12 cellular contexts compared by ENCODE assay signal in genomic region chr16:19810817-19811731, GRCh38.
DNase-seq lines count a peak whose midpoint lies in the region; ATAC-seq, FAIRE-seq and TF ChIP-seq lines count a peak whose summit lies in the region.
"Had no signal": no experiment of that assay in that cellular context is flagged by ENCODE, and none has a peak within 500 bp of the region (broad histone marks: within the 10 kb centered on the region; RNA-seq: fewer than 3 reads in every experiment).

No MANE protein-coding gene starts in this region.

- in situ Hi-C loops in mammary epithelial cell (cut with MboI; ENCODE audit: low sequenced_read_pairs in 2 of 2) = no loop called here

- peak; percentile 73 for FAIRE-seq in HTR-8/SVneo (lab: Jason Lieb, UNC)
- FAIRE-seq: TTC549 had no signal

- no peaks in the 10 kb centered on the region for H3K79me2 ChIP-seq in mammary epithelial cell (ENCODE audit: insufficient read depth, low read length)

- CTCF ChIA-PET in mammary epithelial cell (lab: Charles Lee; ENCODE audit: low non-redundant PET) = no interaction called here

- H3K4me1 ChIP-seq in mammary epithelial cell (ENCODE audit: insufficient read depth, low read length) = no peaks in the 10 kb centered on the region
- peaks cover 6 to 23% (median 16%) of the 10 kb centered on the region in 4 donors for H3K4me1 ChIP-seq in liver (ENCODE audit: control insufficient read depth in 4 of 4, insufficient read depth in 4 of 4, low read length in 3 of 4)

- no peak for TF ChIP-seq CTCF in mammary epithelial cell (conservative IDR thresholded peaks at IDR 0.05 in 1 of 2, IDR thresholded peaks at IDR 0.05 in 1 of 2; ENCODE audit: extremely low read depth in 1 of 2, insufficient read depth in 1 of 2, low read depth in 1 of 2, low read length in 2 of 2)
- TF ChIP-seq CTCF in liver (IDR thresholded peaks at IDR 0.05; ENCODE audit: low read depth, low read length, missing input control) = no peak

- H3K9ac ChIP-seq in mammary epithelial cell (ENCODE audit: insufficient read depth, low read length) (no peak overlapping the region), liver (ENCODE audit: low read depth in 1 of 2, low read length in 2 of 2) (no peak overlapping the region)
- H3K9ac ChIP-seq: BLaER1 treated with 17β-estradiol and CSF1 and Interleukin-3, amounts not matched to agents 10 nM and 100 nM had no signal

- H3K27me3 ChIP-seq in mammary epithelial cell (ENCODE audit: insufficient read depth, low read length) (no peaks in the 10 kb centered on the region), liver (ENCODE audit: control insufficient read depth in 4 of 4, insufficient read depth in 4 of 4, low read length in 3 of 4) (no peaks in the 10 kb centered on the region)
- H3K27me3 ChIP-seq: BLaER1 treated with 17β-estradiol and CSF1 and Interleukin-3, amounts not matched to agents 10 nM and 100 nM had no signal

- peak; percentile 97 for DNase-seq in A172 (ENCODE audit: low spot score)
- peak; percentile 55 for DNase-seq in HTR-8/SVneo (ENCODE audit: insufficient read length, low spot score)
- peak; percentile 73 for DNase-seq in mammary epithelial cell
- DNase-seq in SK-N-DZ (ENCODE audit: low spot score) = no peak
- DNase-seq: NCI-H748 treated with DMSO at 0.1 percent for 48 hours had no signal

- intact Hi-C loops in mammary epithelial cell (cut with micrococcal nuclease) = no loop called here

- no TSS peak for BruUV-seq in mammary epithelial cell (replicated peaks; lab: Mats Ljungman, UMichigan)

- no peak for TF ChIP-seq RAD21 in liver (IDR thresholded peaks at IDR 0.05)

- WGBS in mammary epithelial cell (ENCODE audit: low coverage, missing lambda C conversion rate) = 80% methylated on average over 13 of the region's 13 CpGs
- 58% methylated on average over 13 of the region's 13 CpGs for WGBS in liver

- H3K27ac ChIP-seq in mammary epithelial cell (ENCODE audit: insufficient read depth, low read depth, low read length) (no peak overlapping the region), liver (ENCODE audit: low read depth in 1 of 2, low read length in 2 of 2) (no peak overlapping the region)

- H3K9me3 ChIP-seq in mammary epithelial cell (replicated peaks; ENCODE audit: insufficient read depth, low read length) (no peaks in the 10 kb centered on the region), liver (ENCODE audit: control insufficient read depth in 4 of 4, low read length in 3 of 4) (no peaks in the 10 kb centered on the region)

- H3K4me3 ChIP-seq in mammary epithelial cell (replicated peaks in 1 of 3; ENCODE audit: insufficient read depth in 1 of 3, low read depth in 2 of 3, low read length in 3 of 3) = no peak overlapping the region
- no peak overlapping the region for H3K4me3 ChIP-seq in liver (ENCODE audit: low read depth in 1 of 3, low read length in 3 of 3)
- H3K4me3 ChIP-seq: BLaER1 treated with 17β-estradiol and CSF1 and Interleukin-3, amounts not matched to agents 10 nM and 100 nM had no signal

- no peaks in the 10 kb centered on the region for H4K20me1 ChIP-seq in mammary epithelial cell (ENCODE audit: insufficient read depth, low read length)
- H4K20me1 ChIP-seq: BLaER1 treated with 17β-estradiol and CSF1 and Interleukin-3, amounts not matched to agents 10 nM and 100 nM had no signal

- H2AFZ ChIP-seq in mammary epithelial cell (ENCODE audit: low read depth, low read length) = no peak overlapping the region

- ATAC-seq in GM21723 (IDR thresholded peaks at IDR 0.05; ENCODE audit: unreplicated experiment) (no peak), HG03565 (IDR thresholded peaks at IDR 0.05; ENCODE audit: unreplicated experiment) (no peak), HG03571 (IDR thresholded peaks at IDR 0.05; ENCODE audit: unreplicated experiment) (no peak)
- ATAC-seq: stimulated activated effector memory CD8-positive, alpha-beta T cell treated with anti-CD3 and anti-CD28 coated beads, Interleukin-12 subunit alpha, Interleukin-12 subunit beta, amount 100 ng/mL, for 72 hours had no signal

- H3K36me3 ChIP-seq in mammary epithelial cell (ENCODE audit: insufficient read depth, low read length) = no peaks in the 10 kb centered on the region
- H3K36me3 ChIP-seq in liver (ENCODE audit: control insufficient read depth in 4 of 4, insufficient read depth in 3 of 4, low read depth in 1 of 4, low read length in 3 of 4) = no peaks in the 10 kb centered on the region

- no peak overlapping the region for H3K4me2 ChIP-seq in mammary epithelial cell (ENCODE audit: insufficient read depth, low read depth, low read length)

- dilution Hi-C loops in mammary epithelial cell (cut with HindIII; ENCODE audit: low sequenced_read_pairs) = no loop called here

TF ChIP-seq in liver, 16 proteins besides CTCF, POLR2A, EP300 and RAD21:
- TF ChIP-seq REST (IDR thresholded peaks at IDR 0.05) = no peak
- TF ChIP-seq SP1 (IDR thresholded peaks at IDR 0.05) = peak; percentile 17
- peak in 1 of 2 donors; percentile 45 for TF ChIP-seq RXRA (IDR thresholded peaks at IDR 0.05)
- no peak for TF ChIP-seq FOXA1 (IDR thresholded peaks at IDR 0.05)
- TF ChIP-seq ZBTB33 (IDR thresholded peaks at IDR 0.05) = no peak
- no peak for TF ChIP-seq EGR1 (IDR thresholded peaks at IDR 0.05; ENCODE audit: low read depth in 2 of 2)
- TF ChIP-seq MAX (IDR thresholded peaks at IDR 0.05) = no peak
- no peak for TF ChIP-seq ATF3 (IDR thresholded peaks at IDR 0.05)
- TF ChIP-seq HNF4A (conservative IDR thresholded peaks at IDR 0.05) = no peak
- no peak for TF ChIP-seq NR2F2 (IDR thresholded peaks at IDR 0.05)
- no peak for TF ChIP-seq HNF4G (IDR thresholded peaks at IDR 0.05)
- TF ChIP-seq TAF1 (conservative IDR thresholded peaks at IDR 0.05) = no peak
- no peak for TF ChIP-seq YY1 (IDR thresholded peaks at IDR 0.05)
- no peak for TF ChIP-seq FOXA2 (IDR thresholded peaks at IDR 0.05)
- no peak for TF ChIP-seq GABPA (IDR thresholded peaks at IDR 0.05 in 1 of 2, conservative IDR thresholded peaks at IDR 0.05 in 1 of 2)
- TF ChIP-seq JUND (IDR thresholded peaks at IDR 0.05) = no peak
TF ChIP-seq in liver: peak in this region for 2.
